In the genomic region with DNA sequence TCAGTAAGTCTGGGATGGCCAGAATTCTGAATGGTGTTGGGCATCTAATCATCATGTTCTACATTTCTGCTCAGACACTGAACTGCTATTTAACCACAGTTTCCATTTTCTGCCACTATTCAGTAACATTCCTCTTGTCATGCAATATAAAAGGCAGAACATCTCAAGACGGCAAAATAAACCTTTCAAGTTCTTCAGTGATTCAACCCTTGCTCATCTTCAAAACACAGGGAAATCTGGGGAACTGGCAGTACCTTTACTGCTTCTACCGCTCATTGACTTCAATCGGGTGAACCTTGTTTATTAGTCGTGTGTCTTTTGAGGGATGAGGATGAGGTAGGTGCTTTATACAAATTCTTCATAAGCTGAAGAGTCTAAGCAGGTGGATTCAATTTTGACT, we compare ENCODE assay signal across 18 cellular contexts.
DNase-seq lines count a peak whose midpoint lies in the region; ATAC-seq, FAIRE-seq and TF ChIP-seq lines count a peak whose summit lies in the region.
"Had no signal": no experiment of that assay in that cellular context is flagged by ENCODE, and none has a peak within 500 bp of the region (broad histone marks: within the 10 kb centered on the region; RNA-seq: fewer than 3 reads in every experiment).

No MANE protein-coding gene starts in this region.

- no peak for ATAC-seq in activated CD4-positive, alpha-beta T cell treated with anti-CD3 and anti-CD28 coated beads for 36 hours
- no peak for ATAC-seq in activated naive CD8-positive, alpha-beta T cell treated with anti-CD3 and anti-CD28 coated beads, Interleukin-2, amount 50 U/mL, for 24 hours
- ATAC-seq in gastrocnemius medialis (no peak), GM21723 (IDR thresholded peaks at IDR 0.05; ENCODE audit: unreplicated experiment) (no peak)
- ATAC-seq: CD8-positive, alpha-beta T cell had no signal

- TF ChIP-seq POLR2A in gastrocnemius medialis (IDR thresholded peaks at IDR 0.05) = no peak

- POLR2A ChIA-PET in activated CD4-positive, alpha-beta T cell treated with anti-CD3 and anti-CD28 coated beads for 36 hours (lab: Charles Lee) = no interaction called here

- TF ChIP-seq CTCF in bronchial epithelial cell (IDR thresholded peaks at IDR 0.05; ENCODE audit: insufficient read depth, low read length, severe bottlenecking) (no peak), gastrocnemius medialis (IDR thresholded peaks at IDR 0.05 in 4 of 5, conservative IDR thresholded peaks at IDR 0.05 in 1 of 5) (no peak)

- CTCF ChIA-PET in activated CD4-positive, alpha-beta T cell treated with anti-CD3 and anti-CD28 coated beads for 36 hours (lab: Charles Lee) = interaction anchor here (0.6 kb wide), 1 partner anchor 194 kb away, joined by 3 read pairs; no protein-coding TSS in a partner anchor

- peaks cover 11% of the 10 kb centered on the region for H3K9me3 Mint-ChIP-seq in activated CD4-positive, alpha-beta T cell treated with anti-CD3 and anti-CD28 coated beads for 36 hours (ENCODE audit: low read depth)
- peaks cover 4% of the 10 kb centered on the region for H3K9me3 Mint-ChIP-seq in activated naive CD8-positive, alpha-beta T cell treated with anti-CD3 and anti-CD28 coated beads, Interleukin-2, amount 50 U/mL, for 24 hours
- H3K9me3 Mint-ChIP-seq in activated naive CD8-positive, alpha-beta T cell treated with anti-CD3 and anti-CD28 coated beads for 36 hours = peaks cover 4% of the 10 kb centered on the region

- H3K4me3 ChIP-seq in bronchial epithelial cell (ENCODE audit: low read depth, low read length) (no peak overlapping the region), gastrocnemius medialis (no peak overlapping the region)
- H3K4me3 ChIP-seq: HAP-1 had no signal

- H3K36me3 Mint-ChIP-seq in activated CD4-positive, alpha-beta T cell treated with anti-CD3 and anti-CD28 coated beads for 36 hours (ENCODE audit: low read depth) = peaks cover 24% of the 10 kb centered on the region
- H3K36me3 Mint-ChIP-seq in activated naive CD8-positive, alpha-beta T cell treated with anti-CD3 and anti-CD28 coated beads, Interleukin-2, amount 50 U/mL, for 24 hours (ENCODE audit: low read depth) = no peaks in the 10 kb centered on the region
- H3K36me3 Mint-ChIP-seq in activated naive CD8-positive, alpha-beta T cell treated with anti-CD3 and anti-CD28 coated beads for 36 hours = no peaks in the 10 kb centered on the region

- no peak for FAIRE-seq in bronchial epithelial cell (lab: Jason Lieb, UNC)
- FAIRE-seq: HTR-8/SVneo had no signal

- peak overlapping the region; percentile 93 for H3K27ac Mint-ChIP-seq in activated CD4-positive, alpha-beta T cell treated with anti-CD3 and anti-CD28 coated beads for 36 hours
- H3K27ac Mint-ChIP-seq in activated naive CD8-positive, alpha-beta T cell treated with anti-CD3 and anti-CD28 coated beads, Interleukin-2, amount 50 U/mL, for 24 hours = peak overlapping the region; percentile 90
- H3K27ac Mint-ChIP-seq in activated naive CD8-positive, alpha-beta T cell treated with anti-CD3 and anti-CD28 coated beads for 36 hours = no peak overlapping the region
- H3K27ac Mint-ChIP-seq: CD8-positive, alpha-beta T cell; IgD-negative memory B cell had no signal

- no peaks in the 10 kb centered on the region for H3K36me3 ChIP-seq in bronchial epithelial cell (ENCODE audit: control insufficient read depth, insufficient read depth, low read length)
- no peaks in the 10 kb centered on the region for H3K36me3 ChIP-seq in gastrocnemius medialis
- H3K36me3 ChIP-seq: HAP-1 had no signal

- H3K4me1 Mint-ChIP-seq in activated CD4-positive, alpha-beta T cell treated with anti-CD3 and anti-CD28 coated beads for 36 hours = peaks cover 50% of the 10 kb centered on the region
- H3K4me1 Mint-ChIP-seq in activated naive CD8-positive, alpha-beta T cell treated with anti-CD3 and anti-CD28 coated beads, Interleukin-2, amount 50 U/mL, for 24 hours = peaks cover 34% of the 10 kb centered on the region
- H3K4me1 Mint-ChIP-seq in activated naive CD8-positive, alpha-beta T cell treated with anti-CD3 and anti-CD28 coated beads for 36 hours = peaks cover 16% of the 10 kb centered on the region

- intact Hi-C loops in activated CD4-positive, alpha-beta T cell treated with anti-CD3 and anti-CD28 coated beads for 36 hours (cut with DNase I, micrococcal nuclease) = loop anchor here (5.0 to 10.0 kb wide), 4 partner anchors 203 to 1478 kb away; partner anchors contain the start of genes CCDC6 (in 1 of the 2) and CDK1 (in 1 of the 2)
- intact Hi-C loops in gastrocnemius medialis (cut with DNase I; ENCODE audit: low total_unique reads) = no loop called here

- no peak overlapping the region for H3K4me3 Mint-ChIP-seq in activated CD4-positive, alpha-beta T cell treated with anti-CD3 and anti-CD28 coated beads for 36 hours
- no peak overlapping the region for H3K4me3 Mint-ChIP-seq in activated naive CD8-positive, alpha-beta T cell treated with anti-CD3 and anti-CD28 coated beads, Interleukin-2, amount 50 U/mL, for 24 hours
- no peak overlapping the region for H3K4me3 Mint-ChIP-seq in activated naive CD8-positive, alpha-beta T cell treated with anti-CD3 and anti-CD28 coated beads for 36 hours
- H3K4me3 Mint-ChIP-seq: CD8-positive, alpha-beta T cell; IgD-negative memory B cell had no signal

- peaks cover 36 to 46% of the 10 kb centered on the region in 2 donors for H3K4me1 ChIP-seq in gastrocnemius medialis

- H3K9me3 ChIP-seq in gastrocnemius medialis = no peaks in the 10 kb centered on the region
- H3K9me3 ChIP-seq: HAP-1 had no signal

- no peaks in the 10 kb centered on the region for H3K27me3 ChIP-seq in bronchial epithelial cell (ENCODE audit: control insufficient read depth, insufficient read depth, low read length)
- H3K27me3 ChIP-seq in gastrocnemius medialis = no peaks in the 10 kb centered on the region

- in situ Hi-C loops in gastrocnemius medialis (cut with MboI; ENCODE audit: low sequenced_read_pairs in 4 of 4) = no loop called here

- H3K27me3 Mint-ChIP-seq in activated CD4-positive, alpha-beta T cell treated with anti-CD3 and anti-CD28 coated beads for 36 hours = no peaks in the 10 kb centered on the region
- peaks cover 16% of the 10 kb centered on the region for H3K27me3 Mint-ChIP-seq in activated naive CD8-positive, alpha-beta T cell treated with anti-CD3 and anti-CD28 coated beads, Interleukin-2, amount 50 U/mL, for 24 hours
- H3K27me3 Mint-ChIP-seq in activated naive CD8-positive, alpha-beta T cell treated with anti-CD3 and anti-CD28 coated beads for 36 hours = peaks cover 43% of the 10 kb centered on the region

- no peak for DNase-seq in activated CD4-positive, alpha-beta T cell treated with anti-CD3 and anti-CD28 coated beads for 36 hours
- DNase-seq in activated CD4-positive, alpha-beta T cell treated with anti-CD3 and anti-CD28 coated beads, Interleukin-2, amount 50 U/mL, for 1 hour = no peak
- DNase-seq in activated naive CD8-positive, alpha-beta T cell treated with anti-CD3 and anti-CD28 coated beads, Interleukin-2, amount 50 U/mL, for 24 hours = no peak
- DNase-seq in activated naive CD8-positive, alpha-beta T cell treated with anti-CD3 and anti-CD28 coated beads for 36 hours = no peak
- DNase-seq in bronchial epithelial cell (ENCODE audit: low read depth) (peak; percentile 27), gastrocnemius medialis (no peak), DMS 273 (lab: John Stamatoyannopoulos, UW; ENCODE audit: unreplicated experiment) (no peak)
- DNase-seq: 8988T; CD8-positive, alpha-beta T cell; DMS79; NCI-H1417 treated with DMSO at 0.1 percent for 48 hours; NCI-H1930; NK-92 treated with Interleukin-12 subunit alpha and Interleukin-12 subunit beta, amount 100 ng/mL, for 24 hours had no signal

- peak overlapping the region in 3 of 4 donors; percentile 76 to 80 (median 80) for H3K27ac ChIP-seq in gastrocnemius medialis
- H3K27ac ChIP-seq: HL-60 had no signal
